ENCODE assay signal across 8 cellular contexts in the genomic region with DNA sequence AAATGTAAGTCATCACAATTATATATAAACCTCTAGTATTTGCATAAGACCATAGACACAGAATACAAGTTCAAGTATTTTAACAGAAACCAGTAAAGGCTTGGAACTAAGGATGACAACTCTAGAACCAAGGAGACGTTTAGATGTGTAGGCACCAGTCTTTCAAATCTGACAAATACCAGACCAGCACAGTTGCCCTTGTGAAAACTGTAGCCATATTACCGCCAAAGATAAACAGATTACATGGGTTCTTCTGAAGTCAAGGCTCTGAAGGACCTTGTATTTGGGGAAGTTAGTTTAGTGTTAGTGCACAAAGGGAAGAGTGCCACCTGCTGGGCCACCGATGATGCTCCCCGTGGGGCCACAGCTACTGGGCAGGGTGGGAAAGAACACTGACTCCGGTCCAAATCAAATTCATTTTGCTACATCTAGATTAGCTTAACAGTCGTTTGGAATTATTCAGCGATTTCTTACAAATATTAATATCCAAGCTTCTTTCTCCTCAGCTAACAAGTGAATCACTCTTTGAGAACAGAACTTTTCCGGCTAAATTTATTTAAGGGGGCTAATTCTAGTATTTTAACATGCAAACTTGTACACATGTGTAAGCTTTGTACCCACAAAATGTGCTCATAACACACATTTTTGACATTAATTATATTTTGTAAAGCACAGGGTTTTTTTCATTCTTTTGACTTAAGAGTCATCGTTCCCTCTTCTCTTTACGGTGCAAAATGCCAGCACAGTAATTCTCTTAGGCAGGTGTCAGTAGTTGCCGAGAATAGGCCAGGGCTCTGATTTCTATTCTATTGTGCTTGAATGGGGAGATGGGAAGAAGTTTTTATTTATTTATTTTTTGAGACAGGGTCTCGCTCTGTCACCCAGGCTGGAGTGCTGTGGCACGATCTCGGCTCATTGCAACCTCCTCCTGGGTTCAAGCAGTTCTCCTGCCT. TPM values are rescaled to one million over a fixed set of nuclear protein-coding genes. Genes with fewer than 3 reads are reported as not detected.
DNase-seq lines count a peak whose midpoint lies in the region; ATAC-seq and TF ChIP-seq lines count a peak whose summit lies in the region.

No MANE protein-coding gene starts in this region.

- no peaks in the 10 kb centered on the region for H3K36me3 ChIP-seq in right lobe of liver

- H3K27me3 Mint-ChIP-seq in CD14-positive monocyte (ENCODE audit: low read depth in 3 of 3) = peaks cover 0 to 10% (median 4%) of the 10 kb centered on the region in 3 donors
- peaks cover 16% of the 10 kb centered on the region for H3K27me3 Mint-ChIP-seq in activated CD4-positive, alpha-beta T cell treated with anti-CD3 and anti-CD28 coated beads for 36 hours

- peaks cover 0 to 3% (median 0%) of the 10 kb centered on the region in 7 donors for H3K9me3 Mint-ChIP-seq in CD14-positive monocyte
- H3K9me3 Mint-ChIP-seq in activated CD4-positive, alpha-beta T cell treated with anti-CD3 and anti-CD28 coated beads for 36 hours (ENCODE audit: low read depth) = no peaks in the 10 kb centered on the region

- intact Hi-C loops in CD14-positive monocyte (cut with micrococcal nuclease) (loop anchor here (1.0 to 2.0 kb wide), 2 partner anchors 177 kb away; no protein-coding TSS in a partner anchor), right lobe of liver (cut with DNase I) (loop anchor here in 1 of 2 donors (5.0 kb wide), 1 partner anchor 175 kb away; no protein-coding TSS in a partner anchor)
- intact Hi-C loops in activated CD4-positive, alpha-beta T cell treated with anti-CD3 and anti-CD28 coated beads for 36 hours (cut with DNase I, micrococcal nuclease) = loop anchor here (1.0 to 10.0 kb wide), 4 partner anchors 177 to 693 kb away; no protein-coding TSS in a partner anchor

- DNase-seq in CD14-positive monocyte (ENCODE audit: low spot score) (peak; percentile 78), NCI-H524 (lab: John Stamatoyannopoulos, UW) (peak; percentile 29 to 76), choroid plexus epithelial cell (ENCODE audit: low read depth) (peak; percentile 86), right lobe of liver (peak; percentile 73 to 80 (median 74))
- DNase-seq in activated CD4-positive, alpha-beta T cell treated with anti-CD3 and anti-CD28 coated beads for 36 hours = peak; percentile 88
- peak; percentile 52 for DNase-seq in stimulated activated CD8-positive, alpha-beta memory T cell treated with anti-CD3 and anti-CD28 coated beads, Interleukin-12 subunit alpha, Interleukin-12 subunit beta, amount 100 ng/mL, for 24 hours (ENCODE audit: extremely low read depth)

- H3K36me3 Mint-ChIP-seq in CD14-positive monocyte = no peaks in the 10 kb centered on the region
- H3K36me3 Mint-ChIP-seq in activated CD4-positive, alpha-beta T cell treated with anti-CD3 and anti-CD28 coated beads for 36 hours (ENCODE audit: low read depth) = no peaks in the 10 kb centered on the region

- POLR2A ChIA-PET in activated CD4-positive, alpha-beta T cell treated with anti-CD3 and anti-CD28 coated beads for 36 hours (lab: Charles Lee) = interaction anchor here (0.5 kb wide), 1 partner anchor 189 kb away, joined by 3 read pairs; no protein-coding TSS in a partner anchor

- no peak overlapping the region for H3K4me3 ChIP-seq in choroid plexus epithelial cell (ENCODE audit: low read depth, low read length)
- no peak overlapping the region for H3K4me3 ChIP-seq in right lobe of liver

- no peaks in the 10 kb centered on the region for H3K4me1 ChIP-seq in right lobe of liver

- TF ChIP-seq CTCF in CD14-positive monocyte (IDR thresholded peaks at IDR 0.05) (peak; percentile 85), choroid plexus epithelial cell (conservative IDR thresholded peaks at IDR 0.05; ENCODE audit: low read depth, low read length) (peak; percentile 99), right lobe of liver (IDR thresholded peaks at IDR 0.05) (peak; percentile 79 to 97 (median 94))

- ATAC-seq in GM19324 (IDR thresholded peaks at IDR 0.05; ENCODE audit: low FRiP score, unreplicated experiment) = peak; percentile 88
- ATAC-seq in HG03354 (IDR thresholded peaks at IDR 0.05; ENCODE audit: poor library complexity, severe bottlenecking, unreplicated experiment) = peak; percentile 97
- peak; percentile 99 for ATAC-seq in activated CD4-positive, alpha-beta T cell treated with anti-CD3 and anti-CD28 coated beads for 36 hours
- ATAC-seq in right lobe of liver = peak; percentile 97 to 99 (median 99)

- H3K4me1 Mint-ChIP-seq in CD14-positive monocyte = peaks cover 4% of the 10 kb centered on the region
- H3K4me1 Mint-ChIP-seq in activated CD4-positive, alpha-beta T cell treated with anti-CD3 and anti-CD28 coated beads for 36 hours = peaks cover 4% of the 10 kb centered on the region

- no peaks in the 10 kb centered on the region for H3K27me3 ChIP-seq in right lobe of liver

- no peak overlapping the region for H3K27ac Mint-ChIP-seq in CD14-positive monocyte
- H3K27ac Mint-ChIP-seq in activated CD4-positive, alpha-beta T cell treated with anti-CD3 and anti-CD28 coated beads for 36 hours = no peak overlapping the region

- CTCF ChIA-PET in activated CD4-positive, alpha-beta T cell treated with anti-CD3 and anti-CD28 coated beads for 36 hours (lab: Charles Lee) = interaction anchor here (0.6 to 7.4 kb wide), 35 partner anchors 8 to 763 kb away, joined by 3 to 186 read pairs (median 4); partner anchors contain the start of gene NIBAN1

- no peak overlapping the region for H3K27ac ChIP-seq in right lobe of liver

- no peak overlapping the region for H3K4me3 Mint-ChIP-seq in CD14-positive monocyte
- no peak overlapping the region for H3K4me3 Mint-ChIP-seq in activated CD4-positive, alpha-beta T cell treated with anti-CD3 and anti-CD28 coated beads for 36 hours

- TF ChIP-seq POLR2A in right lobe of liver (IDR thresholded peaks at IDR 0.05) = no peak

- WGBS in right lobe of liver (ENCODE audit: insufficient coverage, low coverage, low lambda C conversion rate, missing lambda C conversion rate) = 39% methylated on average over 13 of the region's 14 CpGs

- H3K9me3 ChIP-seq in right lobe of liver = no peaks in the 10 kb centered on the region

RNA-seq across cellular contexts. Expression of gene NIBAN1, which starts 8.0 kb away (rescaled TPM):
- polyA plus RNA-seq in CD14-positive monocyte = 10 to 100 TPM; 12.4 to 24.6 TPM
- total RNA-seq in activated CD4-positive, alpha-beta T cell treated with anti-CD3 and anti-CD28 coated beads for 36 hours = 10 to 100 TPM; 18.6 to 19.7 TPM
- 1 to 10 TPM in 5 of 6 experiments, under 1 TPM in 1; 0.68 to 4.6 (median 1.9) TPM for total RNA-seq in right lobe of liver
